Comparison of ENCODE assay signal across 9 cellular contexts in the genomic region with DNA sequence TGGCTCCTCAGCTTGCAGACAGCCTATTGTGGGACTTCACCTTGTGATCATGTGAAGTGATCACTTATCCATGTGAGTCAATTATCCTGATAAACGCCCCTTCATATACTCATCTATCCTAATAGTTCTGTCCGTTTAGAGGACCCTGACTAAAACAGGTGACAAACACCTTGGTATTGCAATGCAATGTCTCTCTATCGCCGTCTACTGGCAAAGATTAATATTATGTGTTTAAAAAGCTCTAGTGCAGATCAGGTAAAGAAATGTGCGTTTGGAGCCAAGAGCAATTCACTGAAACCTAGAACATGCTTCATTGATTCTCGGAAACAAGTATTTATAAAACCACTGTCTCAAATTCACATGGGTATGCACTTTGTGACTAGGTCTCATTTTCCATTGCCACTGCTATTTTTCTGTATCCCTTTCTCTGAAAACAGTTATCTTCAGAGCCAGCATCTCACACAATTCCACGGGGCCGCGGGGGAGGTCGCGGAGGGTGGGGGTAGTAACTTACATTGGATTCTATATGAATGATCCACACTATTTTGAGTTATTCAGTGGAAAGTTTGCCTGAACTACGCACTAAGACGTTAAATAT.
DNase-seq lines count a peak whose midpoint lies in the region; ATAC-seq and TF ChIP-seq lines count a peak whose summit lies in the region.
"Had no signal": no experiment of that assay in that cellular context is flagged by ENCODE, and none has a peak within 500 bp of the region (broad histone marks: within the 10 kb centered on the region; RNA-seq: fewer than 3 reads in every experiment).

No MANE protein-coding gene starts in this region.

- H3K27me3 ChIP-seq in adrenal gland (no peaks in the 10 kb centered on the region), mesendoderm (ENCODE audit: insufficient read depth, low read length, poor library complexity) (no peaks in the 10 kb centered on the region), GM23248 (replicated peaks; ENCODE audit: insufficient read depth) (no peaks in the 10 kb centered on the region)

- H3K79me1 ChIP-seq in mesendoderm (ENCODE audit: low read length), result no peaks in the 10 kb centered on the region

- no peaks in the 10 kb centered on the region for H3K79me2 ChIP-seq in mesendoderm (ENCODE audit: control insufficient read depth, insufficient read depth, low read length)
- H3K79me2 ChIP-seq in GM23248 (ENCODE audit: insufficient read depth), result no peaks in the 10 kb centered on the region

- H4K8ac ChIP-seq in mesendoderm (ENCODE audit: low read depth, low read length), result no peak overlapping the region

- no peaks in the 10 kb centered on the region for H3F3A ChIP-seq in GM23248 (ENCODE audit: insufficient read depth)

- peak; percentile 15 for DNase-seq in NCI-H146 (lab: John Stamatoyannopoulos, UW)
- DNase-seq in NCI-H146 treated with DMSO at 0.1 percent for 48 hours (lab: John Stamatoyannopoulos, UW; ENCODE audit: unreplicated experiment), result no peak
- peak; percentile 58 for DNase-seq in KBM-7
- no peak for DNase-seq in adrenal gland
- DNase-seq in mesendoderm, result peak; percentile 51
- DNase-seq in AG20443 (ENCODE audit: low spot score), result no peak
- no peak for DNase-seq in GM23248
- DNase-seq: aorta had no signal

- H3K23ac ChIP-seq in mesendoderm (ENCODE audit: low read length), result no peak overlapping the region

- no peaks in the 10 kb centered on the region for H4K20me1 ChIP-seq in GM23248 (ENCODE audit: insufficient read depth)

- H3K27ac ChIP-seq in adrenal gland (no peak overlapping the region), mesendoderm (ENCODE audit: low read depth, low read length) (no peak overlapping the region), GM23248 (no peak overlapping the region)

- H2AK5ac ChIP-seq in mesendoderm (ENCODE audit: low read length), result no peak overlapping the region

- no peak for TF ChIP-seq POLR2A in adrenal gland (IDR thresholded peaks at IDR 0.05)

- H3K4me1 ChIP-seq in adrenal gland (replicated peaks in 1 of 2) (no peaks in the 10 kb centered on the region), mesendoderm (ENCODE audit: control insufficient read depth, low read depth, low read length) (no peaks in the 10 kb centered on the region), GM23248 (ENCODE audit: insufficient read depth) (no peaks in the 10 kb centered on the region)

- ATAC-seq in HG03460 (IDR thresholded peaks at IDR 0.05; ENCODE audit: unreplicated experiment), result no peak

- H3K4me2 ChIP-seq in mesendoderm (ENCODE audit: low read length) (no peak overlapping the region), GM23248 (ENCODE audit: unreplicated experiment) (no peak overlapping the region)

- intact Hi-C loops in adrenal gland (cut with DNase I), result no loop called here

- H2BK5ac ChIP-seq in mesendoderm (ENCODE audit: low read length), result no peak overlapping the region

- H3K56ac ChIP-seq in mesendoderm (ENCODE audit: low read length), result no peak overlapping the region

- 61 to 67% (median 63%) methylated on average over 13 of the region's 13 CpGs for WGBS in adrenal gland, 4 donors
- WGBS in mesendoderm (ENCODE audit: extremely low coverage, insufficient coverage, low lambda C conversion rate), result no CpG with 5 or more reads among the region's 13 CpGs
- WGBS in GM23248 (ENCODE audit: low coverage in 1 of 2, low lambda C conversion rate in 2 of 2, missing lambda C conversion rate in 2 of 2), 2 experiments, result 44 to 58% methylated on average over 13 of the region's 13 CpGs

- H3K18ac ChIP-seq in mesendoderm (ENCODE audit: low read length), result no peak overlapping the region

- H3K4me3 ChIP-seq in adrenal gland (no peak overlapping the region), mesendoderm (ENCODE audit: low read length) (no peak overlapping the region), GM23248 (no peak overlapping the region)

- no peak overlapping the region for H2AFZ ChIP-seq in GM23248

- no peak overlapping the region for H2BK15ac ChIP-seq in mesendoderm (replicated peaks; ENCODE audit: low read depth)

- in situ Hi-C loops in KBM-7 (cut with MboI; ENCODE audit: low pct_unique_long_range_greater_than_20kb, low sequenced_read_pairs), result no loop called here
- in situ Hi-C loops in GM23248 (cut with MboI), result no loop called here

- H3K9me2 ChIP-seq in GM23248 (ENCODE audit: insufficient read depth), result no peaks in the 10 kb centered on the region

- H4K5ac ChIP-seq in mesendoderm (ENCODE audit: low read length), result no peak overlapping the region

- H2BK120ac ChIP-seq in mesendoderm (ENCODE audit: low read depth, low read length), result no peak overlapping the region

- no peaks in the 10 kb centered on the region for H3K36me3 ChIP-seq in adrenal gland (replicated peaks in 1 of 2)
- no peaks in the 10 kb centered on the region for H3K36me3 ChIP-seq in mesendoderm (ENCODE audit: control insufficient read depth, insufficient read depth, low read length)
- H3K36me3 ChIP-seq in GM23248 (ENCODE audit: low read depth), result no peaks in the 10 kb centered on the region

- peak in 4 of 6 experiments; percentile 22 to 42 (median 37) for TF ChIP-seq CTCF in adrenal gland (IDR thresholded peaks at IDR 0.05)

- H3K9me3 ChIP-seq in adrenal gland (replicated peaks in 1 of 3), result no peaks in the 10 kb centered on the region
- H3K9me3 ChIP-seq in GM23248 (ENCODE audit: low read depth), result no peaks in the 10 kb centered on the region

- no peak overlapping the region for H3K4ac ChIP-seq in mesendoderm (ENCODE audit: low read depth, low read length)

- no peak overlapping the region for H3K9ac ChIP-seq in mesendoderm (ENCODE audit: low read length)
- no peak overlapping the region for H3K9ac ChIP-seq in GM23248

Comparison
In these comparisons a context has a peak if more than half of its experiments do, and no peak if none do; other contexts are left out.
1. DNase-seq: peak in NCI-H146 (single experiment), KBM-7 (single experiment) and mesendoderm (single experiment); none in NCI-H146 treated with DMSO at 0.1 percent for 48 hours (single experiment), adrenal gland (0 of 7), AG20443 (single experiment) and GM23248 (single experiment).